Comparison of ENCODE assay signal across 39 cellular contexts in the genomic region with DNA sequence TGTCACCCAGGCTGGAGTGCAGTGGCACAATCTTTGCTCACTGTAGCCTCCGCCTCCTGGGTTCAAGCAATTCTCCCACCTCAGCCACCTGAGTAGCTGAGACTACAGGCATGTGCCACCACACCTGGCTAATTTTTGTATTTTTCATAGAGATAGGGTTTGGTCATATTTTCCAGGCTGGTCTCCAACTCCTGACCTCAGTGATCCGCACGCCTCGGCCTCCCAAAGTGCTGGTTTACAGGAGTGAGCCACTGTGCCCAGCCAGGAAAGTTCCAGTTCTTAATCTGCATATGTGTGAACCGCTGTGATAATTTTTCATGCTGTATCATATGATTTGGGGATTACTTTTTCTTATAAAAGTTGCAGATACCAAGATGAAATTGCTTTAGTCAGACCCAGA.
"Had no signal": no experiment of that assay in that cellular context is flagged by ENCODE, and none has a peak within 500 bp of the region (broad histone marks: within the 10 kb centered on the region; RNA-seq: fewer than 3 reads in every experiment).

No MANE protein-coding gene starts in this region.

- H3K4me1 Mint-ChIP-seq: activated CD4-positive, alpha-beta memory T cell treated with anti-CD3 and anti-CD28 coated beads, Interleukin-2, amount 10 ng/mL, durations not matched to agents 7 days and 5 days; activated CD4-positive, alpha-beta T cell treated with anti-CD3 and anti-CD28 coated beads for 36 hours; activated CD4-positive, alpha-beta T cell treated with anti-CD3 and anti-CD28 coated beads, Interleukin-2, amount 10 ng/mL, durations not matched to agents 7 days and 5 days; activated CD8-positive, alpha-beta memory T cell treated with anti-CD3 and anti-CD28 coated beads, Interleukin-2, amount 10 ng/mL, durations not matched to agents 7 days and 5 days; activated naive CD4-positive, alpha-beta T cell treated with anti-CD3 and anti-CD28 coated beads, Interleukin-2, amount 10 ng/mL, durations not matched to agents 7 days and 5 days; activated naive CD4-positive, alpha-beta T cell treated with anti-CD3 and anti-CD28 coated beads, Interleukin-2, amount 50 U/mL, for 24 hours; activated naive CD8-positive, alpha-beta T cell treated with anti-CD3 and anti-CD28 coated beads, Interleukin-2, amount 10 ng/mL, durations not matched to agents 7 days and 5 days; activated naive CD8-positive, alpha-beta T cell treated with anti-CD3 and anti-CD28 coated beads, Interleukin-2, amount 50 U/mL, for 24 hours; central memory CD8-positive, alpha-beta T cell had no signal

- H3K27ac Mint-ChIP-seq: activated CD4-positive, alpha-beta memory T cell treated with anti-CD3 and anti-CD28 coated beads, Interleukin-2, amount 10 ng/mL, durations not matched to agents 7 days and 5 days; activated CD4-positive, alpha-beta T cell treated with anti-CD3 and anti-CD28 coated beads for 36 hours; activated CD4-positive, alpha-beta T cell treated with anti-CD3 and anti-CD28 coated beads, Interleukin-2, amount 10 ng/mL, durations not matched to agents 7 days and 5 days; activated CD8-positive, alpha-beta memory T cell treated with anti-CD3 and anti-CD28 coated beads, Interleukin-2, amount 10 ng/mL, durations not matched to agents 7 days and 5 days; activated CD8-positive, alpha-beta T cell treated with anti-CD3 and anti-CD28 coated beads, Interleukin-2, amount 10 ng/mL, durations not matched to agents 7 days and 5 days; activated naive CD4-positive, alpha-beta T cell treated with anti-CD3 and anti-CD28 coated beads, Interleukin-2, amount 10 ng/mL, durations not matched to agents 7 days and 5 days; activated naive CD4-positive, alpha-beta T cell treated with anti-CD3 and anti-CD28 coated beads, Interleukin-2, amount 50 U/mL, for 24 hours; activated naive CD8-positive, alpha-beta T cell; activated naive CD8-positive, alpha-beta T cell treated with anti-CD3 and anti-CD28 coated beads, Interleukin-2, amount 10 ng/mL, durations not matched to agents 7 days and 5 days; activated naive CD8-positive, alpha-beta T cell treated with anti-CD3 and anti-CD28 coated beads, Interleukin-2, amount 50 U/mL, for 24 hours; activated T-cell treated with anti-CD3 and anti-CD28 coated beads, Interleukin-2, amount 50 U/mL, for 24 hours; activated T-helper 2 cell treated with anti-CD3 and anti-CD28 coated beads, Interferon-gamma antibody, Interleukin-2, Interleukin-4, amounts not matched to agents 10 μg/mL and 5 μg/mL and 100 μg/mL, durations not matched to agents 14 hours and 24 hours and 36 hours; brain; T-helper 1 cell treated with Interleukin-12 subunit alpha and Interleukin-12 subunit beta and Interleukin-4 antibody, amounts not matched to agents 30 μg/mL and 1 μg/mL, for 36 hours; T-helper 2 cell treated with Interferon-gamma antibody and Interleukin-4, amounts not matched to agents 5 μg/mL and 100 μg/mL, for 36 hours had no signal

- H3K27me3 Mint-ChIP-seq: activated naive CD4-positive, alpha-beta T cell treated with anti-CD3 and anti-CD28 coated beads, Interleukin-2, amount 50 U/mL, for 24 hours; activated T-cell treated with anti-CD3 and anti-CD28 coated beads, Interleukin-2, amount 50 U/mL, for 24 hours; brain had no signal

- H3K9me3 Mint-ChIP-seq: activated CD4-positive, alpha-beta memory T cell treated with anti-CD3 and anti-CD28 coated beads, Interleukin-2, amount 10 ng/mL, durations not matched to agents 7 days and 5 days; activated CD4-positive, alpha-beta T cell treated with anti-CD3 and anti-CD28 coated beads, Interleukin-2, amount 10 ng/mL, durations not matched to agents 7 days and 5 days; activated naive CD4-positive, alpha-beta T cell treated with anti-CD3 and anti-CD28 coated beads, Interleukin-2, amount 10 ng/mL, durations not matched to agents 7 days and 5 days; activated naive CD4-positive, alpha-beta T cell treated with anti-CD3 and anti-CD28 coated beads, Interleukin-2, amount 50 U/mL, for 24 hours; activated naive CD8-positive, alpha-beta T cell treated with anti-CD3 and anti-CD28 coated beads, Interleukin-2, amount 10 ng/mL, durations not matched to agents 7 days and 5 days; activated naive CD8-positive, alpha-beta T cell treated with anti-CD3 and anti-CD28 coated beads, Interleukin-2, amount 50 U/mL, for 24 hours; activated T-cell treated with anti-CD3 and anti-CD28 coated beads, Interleukin-2, amount 50 U/mL, for 24 hours; activated T-helper 2 cell treated with anti-CD3 and anti-CD28 coated beads, Interferon-gamma antibody, Interleukin-2, Interleukin-4, amounts not matched to agents 10 μg/mL and 5 μg/mL and 100 μg/mL, durations not matched to agents 14 hours and 24 hours and 36 hours; central memory CD8-positive, alpha-beta T cell; T-helper 1 cell treated with Interleukin-12 subunit alpha and Interleukin-12 subunit beta and Interleukin-4 antibody, amounts not matched to agents 30 μg/mL and 1 μg/mL, for 36 hours; T-helper 2 cell treated with Interferon-gamma antibody and Interleukin-4, amounts not matched to agents 5 μg/mL and 100 μg/mL, for 36 hours had no signal

- H3K4me3 ChIP-seq: cardiac muscle cell had no signal

- H3K4me3 Mint-ChIP-seq: activated CD4-positive, alpha-beta memory T cell treated with anti-CD3 and anti-CD28 coated beads, Interleukin-2, amount 10 ng/mL, durations not matched to agents 7 days and 5 days; activated CD4-positive, alpha-beta T cell treated with anti-CD3 and anti-CD28 coated beads for 36 hours; activated CD4-positive, alpha-beta T cell treated with anti-CD3 and anti-CD28 coated beads, Interleukin-2, amount 10 ng/mL, durations not matched to agents 7 days and 5 days; activated CD8-positive, alpha-beta memory T cell treated with anti-CD3 and anti-CD28 coated beads, Interleukin-2, amount 10 ng/mL, durations not matched to agents 7 days and 5 days; activated CD8-positive, alpha-beta T cell treated with anti-CD3 and anti-CD28 coated beads, Interleukin-2, amount 10 ng/mL, durations not matched to agents 7 days and 5 days; activated naive CD4-positive, alpha-beta T cell treated with anti-CD3 and anti-CD28 coated beads, Interleukin-2, amount 10 ng/mL, durations not matched to agents 7 days and 5 days; activated naive CD4-positive, alpha-beta T cell treated with anti-CD3 and anti-CD28 coated beads, Interleukin-2, amount 50 U/mL, for 24 hours; activated naive CD8-positive, alpha-beta T cell; activated naive CD8-positive, alpha-beta T cell treated with anti-CD3 and anti-CD28 coated beads, Interleukin-2, amount 10 ng/mL, durations not matched to agents 7 days and 5 days; activated naive CD8-positive, alpha-beta T cell treated with anti-CD3 and anti-CD28 coated beads, Interleukin-2, amount 50 U/mL, for 24 hours; activated T-cell treated with anti-CD3 and anti-CD28 coated beads, Interleukin-2, amount 50 U/mL, for 24 hours; brain; central memory CD8-positive, alpha-beta T cell; T-helper 1 cell treated with Interleukin-12 subunit alpha and Interleukin-12 subunit beta and Interleukin-4 antibody, amounts not matched to agents 30 μg/mL and 1 μg/mL, for 36 hours; T-helper 2 cell treated with Interferon-gamma antibody and Interleukin-4, amounts not matched to agents 5 μg/mL and 100 μg/mL, for 36 hours had no signal

- H3K36me3 Mint-ChIP-seq: activated CD8-positive, alpha-beta memory T cell treated with anti-CD3 and anti-CD28 coated beads, Interleukin-2, amount 10 ng/mL, durations not matched to agents 7 days and 5 days; activated naive CD4-positive, alpha-beta T cell treated with anti-CD3 and anti-CD28 coated beads, Interleukin-2, amount 10 ng/mL, durations not matched to agents 7 days and 5 days; activated naive CD4-positive, alpha-beta T cell treated with anti-CD3 and anti-CD28 coated beads, Interleukin-2, amount 50 U/mL, for 24 hours; activated naive CD8-positive, alpha-beta T cell; activated naive CD8-positive, alpha-beta T cell treated with anti-CD3 and anti-CD28 coated beads, Interleukin-2, amount 10 ng/mL, durations not matched to agents 7 days and 5 days; brain had no signal

- ATAC-seq: activated CD4-positive, alpha-beta T cell treated with anti-CD3 and anti-CD28 coated beads for 36 hours; activated CD4-positive, CD25-positive, alpha-beta regulatory T cell treated with anti-CD3 and anti-CD28 coated beads, Interleukin-2, amount 50 U/mL, for 24 hours; activated CD8-positive, alpha-beta memory T cell treated with anti-CD3 and anti-CD28 coated beads, Interleukin-2, amount 10 ng/mL, durations not matched to agents 7 days and 5 days; activated CD8-positive, alpha-beta T cell treated with anti-CD3 and anti-CD28 coated beads, Interleukin-2, amount 10 ng/mL, durations not matched to agents 7 days and 5 days; activated naive CD8-positive, alpha-beta T cell treated with anti-CD3 and anti-CD28 coated beads, Interleukin-2, amount 50 U/mL, for 24 hours had no signal

- H3K27ac ChIP-seq: cardiac muscle cell, VCaP had no signal

- DNase-seq: activated CD4-positive, alpha-beta memory T cell treated with anti-CD3 and anti-CD28 coated beads, Interleukin-2, amount 10 ng/mL, durations not matched to agents 7 days and 5 days; activated CD4-positive, alpha-beta T cell treated with anti-CD3 and anti-CD28 coated beads for 1 hour; activated CD4-positive, alpha-beta T cell treated with anti-CD3 and anti-CD28 coated beads for 36 hours; activated CD4-positive, alpha-beta T cell treated with anti-CD3 and anti-CD28 coated beads for 48 hours; activated CD4-positive, alpha-beta T cell treated with anti-CD3 and anti-CD28 coated beads, Interleukin-2, amount 10 ng/mL, durations not matched to agents 7 days and 5 days; activated CD4-positive, alpha-beta T cell treated with anti-CD3 and anti-CD28 coated beads, Interleukin-2, amount 50 U/mL, for 48 hours; activated CD4-positive, CD25-positive, alpha-beta regulatory T cell; activated CD8-positive, alpha-beta memory T cell treated with anti-CD3 and anti-CD28 coated beads for 24 hours; activated CD8-positive, alpha-beta memory T cell treated with anti-CD3 and anti-CD28 coated beads, Interleukin-2, amount 10 ng/mL, durations not matched to agents 7 days and 5 days; activated CD8-positive, alpha-beta memory T cell treated with anti-CD3 and anti-CD28 coated beads, Interleukin-2, amount 50 U/mL, for 48 hours; activated CD8-positive, alpha-beta T cell treated with anti-CD3 and anti-CD28 coated beads, Interleukin-2, amount 10 ng/mL, durations not matched to agents 7 days and 5 days; activated effector memory CD4-positive, alpha-beta T cell treated with Interleukin-2 at 50 U/mL for 16 hours; activated gamma-delta T cell; activated naive CD4-positive, alpha-beta T cell treated with anti-CD3 and anti-CD28 coated beads, Interleukin-2, amount 10 ng/mL, durations not matched to agents 7 days and 5 days; activated naive CD4-positive, alpha-beta T cell treated with Interleukin-2 at 50 U/mL for 16 hours; activated naive CD8-positive, alpha-beta T cell treated with anti-CD3 and anti-CD28 coated beads, Interleukin-2, amount 10 ng/mL, durations not matched to agents 7 days and 5 days; activated naive CD8-positive, alpha-beta T cell treated with anti-CD3 and anti-CD28 coated beads, Interleukin-2, amount 50 U/mL, for 24 hours; activated T-cell treated with anti-CD3 and anti-CD28 coated beads, Interleukin-2, amount 50 U/mL, for 24 hours; activated T-cell treated with anti-CD3 and anti-CD28 coated beads, Interleukin-2, amount 50 U/mL, for 48 hours; amniotic stem cell; aorta; caudate nucleus; cerebellar nuclear complex; T-helper 1 cell; T-helper 2 cell; T-helper 9 cell had no signal

- H3K27me3 ChIP-seq: cardiac muscle cell had no signal

- H3K36me3 ChIP-seq: cardiac muscle cell had no signal

- FAIRE-seq: astrocyte, bronchial epithelial cell, TTC549 had no signal
